In genomic region chr17:37718383-37719048, GRCh38 we compare ENCODE assay signal across 16 cellular contexts. TPM values are rescaled to one million over a fixed set of nuclear protein-coding genes. Genes with fewer than 3 reads are reported as not detected.
A peak's percentile ranks its signal among the peaks of the same experiment; 100 is the strongest.
DNase-seq lines count a peak whose midpoint lies in the region; ATAC-seq and TF ChIP-seq lines count a peak whose summit lies in the region.
"Had no signal": no experiment of that assay in that cellular context is flagged by ENCODE, and none has a peak within 500 bp of the region (broad histone marks: within the 10 kb centered on the region; RNA-seq: fewer than 3 reads in every experiment).

No MANE protein-coding gene starts in this region.

- peaks cover 2% of the 10 kb centered on the region for H3K36me3 Mint-ChIP-seq in osteocyte (ENCODE audit: unreplicated experiment)

- no peak for TF ChIP-seq CTCF in C4-2B (conservative IDR thresholded peaks at IDR 0.05)
- no peak for TF ChIP-seq CTCF in OCI-LY3 (IDR thresholded peaks at IDR 0.05; ENCODE audit: low read depth, low read length)
- no peak for TF ChIP-seq CTCF in osteocyte (IDR thresholded peaks at IDR 0.05)
- no peak for TF ChIP-seq CTCF in dorsolateral prefrontal cortex (IDR thresholded peaks at IDR 0.05 in 54 of 56, conservative IDR thresholded peaks at IDR 0.05 in 2 of 56; ENCODE audit: low read depth in 1 of 56, partially characterized antibody in 56 of 56)

- peak overlapping the region; percentile 67 for H3K4me2 ChIP-seq in OCI-LY3 (ENCODE audit: low read length)

- peak overlapping the region; percentile 47 for H3K9ac ChIP-seq in OCI-LY3 (ENCODE audit: low read length)

- H3K27me3 Mint-ChIP-seq in osteocyte (ENCODE audit: unreplicated experiment): no peaks in the 10 kb centered on the region

- H3K4me1 ChIP-seq in OCI-LY3 (ENCODE audit: low read length): peaks cover 29% of the 10 kb centered on the region
- H3K4me1 ChIP-seq: SJCRH30 had no signal

- no peak for ATAC-seq in esophagus mucosa

- peak overlapping the region; percentile 27; the same call in 1 of the 2 replicates for H3K4me3 ChIP-seq in OCI-LY3 (ENCODE audit: low read length)
- H3K4me3 ChIP-seq in dorsolateral prefrontal cortex: no peak overlapping the region
- H3K4me3 ChIP-seq: SJCRH30 had no signal

- H3K9me3 Mint-ChIP-seq in osteocyte (ENCODE audit: unreplicated experiment): no peaks in the 10 kb centered on the region

- peaks cover 69% of the 10 kb centered on the region for H3K36me3 ChIP-seq in OCI-LY3 (replicated peaks; ENCODE audit: low read depth, low read length)
- H3K36me3 ChIP-seq: SJCRH30 had no signal

- H3K4me3 Mint-ChIP-seq in osteocyte (ENCODE audit: unreplicated experiment): no peak overlapping the region

- intact Hi-C loops in dorsolateral prefrontal cortex (cut with DNase I): no loop called here

- DNase-seq in epithelial cell of prostate (ENCODE audit: low read depth, low spot score) (no peak), osteocyte (ENCODE audit: extremely low spot score, unreplicated experiment) (no peak), ureter (ENCODE audit: low spot score) (no peak), dorsolateral prefrontal cortex (no peak), OCI-M2 (lab: John Stamatoyannopoulos, UW; ENCODE audit: unreplicated experiment) (no peak)
- DNase-seq: KBM-7, NCI-H1092 treated with DMSO at 0.1 percent for 48 hours, NCI-H1694 treated with DMSO at 0.1 percent for 48 hours, NCI-H446 treated with DMSO at 0.1 percent for 48 hours, NCI-H748 treated with DMSO at 0.1 percent for 48 hours, SJCRH30 had no signal

- no peaks in the 10 kb centered on the region for H3K27me3 ChIP-seq in OCI-LY3 (ENCODE audit: low read depth, low read length)
- peaks cover 0 to 34% (median 4%) of the 10 kb centered on the region in 45 donors for H3K27me3 ChIP-seq in dorsolateral prefrontal cortex
- H3K27me3 ChIP-seq: SJCRH30 had no signal

- H4K20me1 ChIP-seq in OCI-LY3 (ENCODE audit: insufficient read depth, low read length): peaks cover 17% of the 10 kb centered on the region

- H3K79me2 ChIP-seq in OCI-LY3 (ENCODE audit: low read length): peaks cover 22% of the 10 kb centered on the region

- H2AFZ ChIP-seq in OCI-LY3 (ENCODE audit: low read depth, low read length): no peak overlapping the region

- H3K4me1 Mint-ChIP-seq in osteocyte (ENCODE audit: unreplicated experiment): peaks cover 59% of the 10 kb centered on the region

- H3K9me3 ChIP-seq in OCI-LY3 (ENCODE audit: insufficient read depth, low read length): no peaks in the 10 kb centered on the region
- H3K9me3 ChIP-seq: SJCRH30 had no signal

- H3K27ac Mint-ChIP-seq in osteocyte (ENCODE audit: unreplicated experiment): peak overlapping the region; percentile 97

- peak overlapping the region; percentile 34; the same call in 1 of the 2 replicates for H3K27ac ChIP-seq in C4-2B
- peak overlapping the region; percentile 87 for H3K27ac ChIP-seq in OCI-LY3 (ENCODE audit: low read length)
- H3K27ac ChIP-seq in epithelial cell of prostate: peak overlapping the region; percentile 63
- no peak overlapping the region for H3K27ac ChIP-seq in dorsolateral prefrontal cortex
- H3K27ac ChIP-seq: SJCRH30 had no signal

RNA-seq across cellular contexts. Expression of gene HNF1B, which starts 26.3 kb away (rescaled TPM):
- 7.3 and 8.1 TPM in 2 replicates for total RNA-seq in osteocyte
- 31.5 TPM for total RNA-seq in ureter
- total RNA-seq in dorsolateral prefrontal cortex: under 1 TPM in 4 of 120 experiments, not detected in 116; 0.13 to 0.18 (median 0.14) TPM
- not detected for total RNA-seq in esophagus mucosa
- total RNA-seq: A172, MCF 10A, SJCRH30 had no signal

Comparison
In these comparisons a context has a peak if more than half of its experiments do, and no peak if none do; other contexts are left out.
1. H3K27ac ChIP-seq: peak in C4-2B (single experiment), OCI-LY3 (single experiment) and epithelial cell of prostate (single experiment); none in dorsolateral prefrontal cortex (0 of 59).